Comparison of ENCODE assay signal across 1 cellular context in the genomic region with DNA sequence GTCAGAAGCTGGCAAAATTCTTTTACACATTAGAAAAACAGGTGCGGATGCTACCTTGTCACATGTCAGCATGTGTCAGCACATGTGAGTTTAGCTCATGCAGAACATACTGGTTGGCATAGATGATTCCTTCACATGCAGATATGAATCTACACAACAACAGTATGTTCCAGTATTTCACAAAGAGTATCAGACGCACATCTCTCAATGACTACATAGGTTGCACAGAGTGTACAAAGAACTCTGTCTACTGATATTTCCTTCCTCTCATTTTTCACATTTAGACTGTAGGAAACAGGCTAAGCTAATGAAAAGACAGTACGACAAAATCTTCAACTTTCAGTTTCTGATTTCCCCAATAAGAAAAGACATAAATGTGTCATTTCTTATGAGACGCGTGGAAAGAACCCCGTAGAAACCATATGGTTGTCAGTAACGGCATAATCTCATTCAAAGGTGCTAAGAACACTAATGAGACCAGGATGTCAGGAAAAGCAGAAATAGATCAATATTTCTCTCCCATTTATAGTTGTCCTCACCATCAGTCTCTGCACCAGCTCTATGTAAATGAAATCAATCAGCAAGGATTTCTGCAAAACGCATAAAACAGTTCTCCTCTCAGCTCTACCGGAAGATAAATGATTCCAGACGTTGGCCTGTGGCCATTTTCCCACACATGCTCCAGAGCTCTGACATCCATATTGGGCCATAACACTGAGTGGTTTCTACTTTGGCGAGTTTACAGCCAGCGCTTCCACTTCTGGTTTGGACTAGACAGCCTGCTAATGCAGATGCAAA.
TF ChIP-seq lines count a peak whose summit lies in the region.

No MANE protein-coding gene starts in this region.

TF ChIP-seq in GM23338, 12 proteins besides CTCF, POLR2A, EP300 and RAD21 (continued from another document):
- TF ChIP-seq ZNF462 (CRISPR knock-in tag; IDR thresholded peaks at IDR 0.05) (no peak), NANOG (IDR thresholded peaks at IDR 0.05; ENCODE audit: borderline replicate concordance) (no peak), EZH2 (IDR thresholded peaks at IDR 0.05; ENCODE audit: low read depth, unreplicated experiment) (no peak)
- TF ChIP-seq, protein P1, sequence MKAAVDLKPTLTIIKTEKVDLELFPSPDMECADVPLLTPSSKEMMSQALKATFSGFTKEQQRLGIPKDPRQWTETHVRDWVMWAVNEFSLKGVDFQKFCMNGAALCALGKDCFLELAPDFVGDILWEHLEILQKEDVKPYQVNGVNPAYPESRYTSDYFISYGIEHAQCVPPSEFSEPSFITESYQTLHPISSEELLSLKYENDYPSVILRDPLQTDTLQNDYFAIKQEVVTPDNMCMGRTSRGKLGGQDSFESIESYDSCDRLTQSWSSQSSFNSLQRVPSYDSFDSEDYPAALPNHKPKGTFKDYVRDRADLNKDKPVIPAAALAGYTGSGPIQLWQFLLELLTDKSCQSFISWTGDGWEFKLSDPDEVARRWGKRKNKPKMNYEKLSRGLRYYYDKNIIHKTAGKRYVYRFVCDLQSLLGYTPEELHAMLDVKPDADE (IDR thresholded peaks at IDR 0.05) = no peak
